21 cellular contexts compared by ENCODE assay signal in genomic region chr1:75797273-75797588, GRCh38. TPM values are rescaled to one million over a fixed set of nuclear protein-coding genes. Genes with fewer than 3 reads are reported as not detected.
DNase-seq lines count a peak whose midpoint lies in the region; ATAC-seq lines count a peak whose summit lies in the region.
"Had no signal": no experiment of that assay in that cellular context is flagged by ENCODE, and none has a peak within 500 bp of the region (broad histone marks: within the 10 kb centered on the region; RNA-seq: fewer than 3 reads in every experiment).

No MANE protein-coding gene starts in this region.

- H3K27me3 ChIP-seq in mesendoderm (ENCODE audit: insufficient read depth, low read length, poor library complexity), result no peaks in the 10 kb centered on the region
- H3K27me3 ChIP-seq: colonic mucosa, hepatocyte, thyroid gland had no signal

- WGBS in mesendoderm (ENCODE audit: extremely low coverage, insufficient coverage, low lambda C conversion rate), result no CpG with 5 or more reads among the region's 6 CpGs

- H3K9me3 ChIP-seq in T-helper 17 cell (ENCODE audit: control insufficient read depth, low read length, poor library complexity, severe bottlenecking), result no peaks in the 10 kb centered on the region
- H3K9me3 ChIP-seq: colonic mucosa, prostate gland, thyroid gland had no signal

- peaks cover 10% of the 10 kb centered on the region for H3K36me3 ChIP-seq in mesendoderm (ENCODE audit: control insufficient read depth, insufficient read depth, low read length)
- H3K36me3 ChIP-seq: prostate gland had no signal

- peak overlapping the region; percentile 9 for H3K27ac Mint-ChIP-seq in T-helper 17 cell
- H3K27ac Mint-ChIP-seq in activated T-helper 2 cell treated with anti-CD3 and anti-CD28 coated beads, Interferon-gamma antibody, Interleukin-2, Interleukin-4, amounts not matched to agents 10 μg/mL and 5 μg/mL and 100 μg/mL, durations not matched to agents 14 hours and 24 hours and 36 hours, result no peak overlapping the region

- no peak overlapping the region for H2BK120ac ChIP-seq in mesendoderm (ENCODE audit: low read depth, low read length)

- H2BK15ac ChIP-seq in mesendoderm (replicated peaks; ENCODE audit: low read depth), result no peak overlapping the region

- no peak overlapping the region for H2BK5ac ChIP-seq in mesendoderm (ENCODE audit: low read length)

- no peak overlapping the region for H3K23ac ChIP-seq in mesendoderm (ENCODE audit: low read length)

- H3K4me2 ChIP-seq in mesendoderm (ENCODE audit: low read length), result no peak overlapping the region
- H3K4me2 ChIP-seq: hepatocyte had no signal

- peaks cover 5% of the 10 kb centered on the region for H3K4me1 Mint-ChIP-seq in T-helper 17 cell
- H3K4me1 Mint-ChIP-seq in activated T-helper 2 cell treated with anti-CD3 and anti-CD28 coated beads, Interferon-gamma antibody, Interleukin-2, Interleukin-4, amounts not matched to agents 10 μg/mL and 5 μg/mL and 100 μg/mL, durations not matched to agents 14 hours and 24 hours and 36 hours (ENCODE audit: low read depth), result peaks cover 8% of the 10 kb centered on the region

- intact Hi-C loops in activated T-helper 2 cell treated with anti-CD3 and anti-CD28 coated beads, Interferon-gamma antibody, Interleukin-2, Interleukin-4, amounts not matched to agents 10 μg/mL and 5 μg/mL and 100 μg/mL, durations not matched to agents 14 hours and 24 hours and 36 hours (cut with micrococcal nuclease), result no loop called here

- H4K8ac ChIP-seq in mesendoderm (ENCODE audit: low read depth, low read length), result no peak overlapping the region

- no peak overlapping the region for H3K4me3 Mint-ChIP-seq in T-helper 17 cell
- no peak overlapping the region for H3K4me3 Mint-ChIP-seq in activated T-helper 2 cell treated with anti-CD3 and anti-CD28 coated beads, Interferon-gamma antibody, Interleukin-2, Interleukin-4, amounts not matched to agents 10 μg/mL and 5 μg/mL and 100 μg/mL, durations not matched to agents 14 hours and 24 hours and 36 hours (ENCODE audit: low read depth)
- H3K4me3 Mint-ChIP-seq: naive B cell had no signal

- H3K9me3 Mint-ChIP-seq in activated T-helper 2 cell treated with anti-CD3 and anti-CD28 coated beads, Interferon-gamma antibody, Interleukin-2, Interleukin-4, amounts not matched to agents 10 μg/mL and 5 μg/mL and 100 μg/mL, durations not matched to agents 14 hours and 24 hours and 36 hours, result no peaks in the 10 kb centered on the region
- H3K9me3 Mint-ChIP-seq: naive B cell had no signal

- H4K5ac ChIP-seq in mesendoderm (ENCODE audit: low read length), result no peak overlapping the region

- no peak for DNase-seq in T-helper 17 cell
- DNase-seq in mesendoderm, result peak; percentile 26
- no peak for DNase-seq in NCI-H1436 treated with DMSO at 0.1 percent for 48 hours (lab: John Stamatoyannopoulos, UW)
- DNase-seq in activated CD4-positive, CD25-positive, alpha-beta regulatory T cell (lab: John Stamatoyannopoulos, UW), result no peak
- no peak for DNase-seq in activated T-helper 2 cell treated with anti-CD3 and anti-CD28 coated beads, Interferon-gamma antibody, Interleukin-2, Interleukin-4, amounts not matched to agents 10 μg/mL and 5 μg/mL and 100 μg/mL, durations not matched to agents 14 hours and 24 hours and 36 hours (ENCODE audit: low spot score)
- DNase-seq: activated CD4-positive, CD25-positive, alpha-beta regulatory T cell treated with anti-CD3 and anti-CD28 coated beads, Interleukin-2, amount 50 U/mL, for 72 hours; activated CD8-positive, alpha-beta memory T cell treated with anti-CD3 and anti-CD28 coated beads, Interleukin-2, amount 50 U/mL, for 4 hours; activated gamma-delta T cell treated with Interleukin-2 at 50 U/mL for 16 hours; AML-193; colonic mucosa; GDM1; naive B cell; NCI-H1930; SIG-M5; thyroid gland had no signal

- H3K4me3 ChIP-seq in mesendoderm (ENCODE audit: low read length), result no peak overlapping the region
- H3K4me3 ChIP-seq: colonic mucosa, GM12878, hepatocyte, prostate gland, thyroid gland had no signal

- H3K4me1 ChIP-seq in mesendoderm (ENCODE audit: control insufficient read depth, low read depth, low read length), result no peaks in the 10 kb centered on the region
- H3K4me1 ChIP-seq: colonic mucosa, prostate gland, thyroid gland had no signal

- no peaks in the 10 kb centered on the region for H3K27me3 Mint-ChIP-seq in T-helper 17 cell
- no peaks in the 10 kb centered on the region for H3K27me3 Mint-ChIP-seq in activated T-helper 2 cell treated with anti-CD3 and anti-CD28 coated beads, Interferon-gamma antibody, Interleukin-2, Interleukin-4, amounts not matched to agents 10 μg/mL and 5 μg/mL and 100 μg/mL, durations not matched to agents 14 hours and 24 hours and 36 hours (ENCODE audit: low read depth)
- H3K27me3 Mint-ChIP-seq: naive B cell had no signal

- no peak overlapping the region for H3K56ac ChIP-seq in mesendoderm (ENCODE audit: low read length)

- H3K9ac ChIP-seq in mesendoderm (ENCODE audit: low read length), result no peak overlapping the region

- H3K79me2 ChIP-seq in mesendoderm (ENCODE audit: control insufficient read depth, insufficient read depth, low read length), result peaks cover under 1% of the 10 kb centered on the region

- H3K79me1 ChIP-seq in mesendoderm (ENCODE audit: low read length), result no peaks in the 10 kb centered on the region

- H3K36me3 Mint-ChIP-seq in T-helper 17 cell (ENCODE audit: low read depth), result peaks cover 5% of the 10 kb centered on the region
- peaks cover 60% of the 10 kb centered on the region for H3K36me3 Mint-ChIP-seq in activated T-helper 2 cell treated with anti-CD3 and anti-CD28 coated beads, Interferon-gamma antibody, Interleukin-2, Interleukin-4, amounts not matched to agents 10 μg/mL and 5 μg/mL and 100 μg/mL, durations not matched to agents 14 hours and 24 hours and 36 hours (ENCODE audit: low read depth)

- ATAC-seq in GM18868 (IDR thresholded peaks at IDR 0.05; ENCODE audit: unreplicated experiment) (peak; percentile 8), HG02759 (IDR thresholded peaks at IDR 0.05; ENCODE audit: unreplicated experiment) (peak; percentile 15), T-helper 17 cell (peak; percentile 6), HG03571 (IDR thresholded peaks at IDR 0.05; ENCODE audit: unreplicated experiment) (no peak)

- H2AK5ac ChIP-seq in mesendoderm (ENCODE audit: low read length), result no peak overlapping the region

- no peak overlapping the region for H3K18ac ChIP-seq in mesendoderm (ENCODE audit: low read length)

- H3K4ac ChIP-seq in mesendoderm (ENCODE audit: low read depth, low read length), result no peak overlapping the region

- no peak overlapping the region for H3K27ac ChIP-seq in mesendoderm (ENCODE audit: low read depth, low read length)
- H3K27ac ChIP-seq: colonic mucosa, hepatocyte, prostate gland, thyroid gland had no signal

RNA-seq across cellular contexts. Expression of gene MSH4, which starts 0.5 kb away (rescaled TPM):
- under 1 TPM; 0.26 to 0.27 TPM for total RNA-seq in T-helper 17 cell
- 0.03 TPM for polyA plus RNA-seq in mesendoderm (2013, experiment 1 of 2)
- 0.03 TPM for polyA plus RNA-seq in mesendoderm (2013, experiment 2 of 2)
- 0.60 and 0.62 TPM in 2 replicates for total RNA-seq in activated T-helper 2 cell treated with anti-CD3 and anti-CD28 coated beads, Interferon-gamma antibody, Interleukin-2, Interleukin-4, amounts not matched to agents 10 μg/mL and 5 μg/mL and 100 μg/mL, durations not matched to agents 14 hours and 24 hours and 36 hours

RNA-seq across cellular contexts. Expression of gene RABGGTB, which starts 11.2 kb away (rescaled TPM):
- 100 to 1,000 TPM; 123 to 163 TPM for total RNA-seq in T-helper 17 cell
- 115 TPM for polyA plus RNA-seq in mesendoderm (2013, experiment 1 of 2)
- 113 TPM for polyA plus RNA-seq in mesendoderm (2013, experiment 2 of 2)
- 219 and 230 TPM in 2 replicates for total RNA-seq in activated T-helper 2 cell treated with anti-CD3 and anti-CD28 coated beads, Interferon-gamma antibody, Interleukin-2, Interleukin-4, amounts not matched to agents 10 μg/mL and 5 μg/mL and 100 μg/mL, durations not matched to agents 14 hours and 24 hours and 36 hours
